9 cellular contexts compared by ENCODE assay signal in the genomic region with DNA sequence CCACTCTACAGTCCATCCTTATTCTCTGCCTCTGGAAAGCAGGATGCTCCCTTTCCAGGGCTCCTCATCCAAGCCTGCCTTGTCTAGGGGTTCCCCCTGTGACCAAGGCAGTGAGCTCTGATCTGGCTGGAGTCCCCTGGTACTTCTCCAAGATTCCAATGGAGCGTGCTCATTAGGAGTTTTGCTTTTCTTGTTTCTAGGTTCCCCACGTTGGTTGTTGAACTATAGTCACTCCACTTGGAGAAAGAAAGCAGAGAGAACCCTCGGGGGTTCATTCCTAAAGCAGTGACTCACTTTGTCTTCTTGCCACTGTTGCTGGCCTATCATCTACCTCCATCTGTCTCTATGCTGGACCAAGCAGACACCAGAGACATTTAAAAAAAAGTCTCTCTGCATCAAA.
A peak's percentile ranks its signal among the peaks of the same experiment; 100 is the strongest.
DNase-seq lines count a peak whose midpoint lies in the region; ATAC-seq, FAIRE-seq and TF ChIP-seq lines count a peak whose summit lies in the region.
"Had no signal": no experiment of that assay in that cellular context is flagged by ENCODE, and none has a peak within 500 bp of the region (broad histone marks: within the 10 kb centered on the region; RNA-seq: fewer than 3 reads in every experiment).

No MANE protein-coding gene starts in this region.

- no peak overlapping the region for H3K4me3 ChIP-seq in brain microvascular endothelial cell (ENCODE audit: low read depth, low read length)
- no peak overlapping the region for H3K4me3 ChIP-seq in stomach smooth muscle (ENCODE audit: low read length in 2 of 2)
- no peak overlapping the region for H3K4me3 ChIP-seq in CD8-positive, alpha-beta memory T cell (ENCODE audit: low read length)
- H3K4me3 ChIP-seq: SK-N-MC had no signal

- ATAC-seq in WTC11, result no peak
- ATAC-seq in activated T-helper 17 cell treated with anti-CD3 and anti-CD28 coated beads, Interleukin-2, amount 50 U/mL, for 72 hours (replicated peaks), result no peak

- H3K27ac ChIP-seq in brain microvascular endothelial cell, result peak overlapping the region; percentile 13
- H3K27ac ChIP-seq in stomach smooth muscle (ENCODE audit: low read length), result peak overlapping the region; percentile 59
- H3K27ac ChIP-seq in CD8-positive, alpha-beta memory T cell (ENCODE audit: low read depth, low read length), result no peak overlapping the region
- H3K27ac ChIP-seq: SK-N-MC had no signal

- H3K9me3 ChIP-seq in stomach smooth muscle (ENCODE audit: control insufficient read depth in 2 of 2, low read length in 2 of 2), result no peaks in the 10 kb centered on the region
- no peaks in the 10 kb centered on the region for H3K9me3 ChIP-seq in CD8-positive, alpha-beta memory T cell (ENCODE audit: low read length)

- H3K9me3 Mint-ChIP-seq in WTC11, result no peaks in the 10 kb centered on the region
- no peaks in the 10 kb centered on the region for H3K9me3 Mint-ChIP-seq in CD8-positive, alpha-beta memory T cell
- H3K9me3 Mint-ChIP-seq in activated T-helper 17 cell treated with anti-CD3 and anti-CD28 coated beads, Interleukin-2, amount 50 U/mL, for 72 hours, result no peaks in the 10 kb centered on the region

- peaks cover 16% of the 10 kb centered on the region for H3K4me1 ChIP-seq in stomach smooth muscle (ENCODE audit: control insufficient read depth, insufficient read depth, low read length)
- H3K4me1 ChIP-seq in CD8-positive, alpha-beta memory T cell (ENCODE audit: insufficient read depth, low read length), result no peaks in the 10 kb centered on the region

- in situ Hi-C loops in brain microvascular endothelial cell (cut with HindIII; ENCODE audit: low pct_ligation_motif_present, low sequenced_read_pairs), result no loop called here

- H3K4me3 Mint-ChIP-seq in WTC11, result no peak overlapping the region
- no peak overlapping the region for H3K4me3 Mint-ChIP-seq in CD8-positive, alpha-beta memory T cell
- H3K4me3 Mint-ChIP-seq in activated T-helper 17 cell treated with anti-CD3 and anti-CD28 coated beads, Interleukin-2, amount 50 U/mL, for 72 hours, result no peak overlapping the region

- no peak for TF ChIP-seq POLR2A in H54 (IDR thresholded peaks at IDR 0.05; ENCODE audit: low read depth, low read length)

- H3K36me3 Mint-ChIP-seq in WTC11, result no peaks in the 10 kb centered on the region
- no peaks in the 10 kb centered on the region for H3K36me3 Mint-ChIP-seq in CD8-positive, alpha-beta memory T cell
- no peaks in the 10 kb centered on the region for H3K36me3 Mint-ChIP-seq in activated T-helper 17 cell treated with anti-CD3 and anti-CD28 coated beads, Interleukin-2, amount 50 U/mL, for 72 hours (ENCODE audit: low read depth)

- no peak overlapping the region for H3K27ac Mint-ChIP-seq in WTC11
- peak overlapping the region in 1 of 8 donors; percentile 11 for H3K27ac Mint-ChIP-seq in CD8-positive, alpha-beta memory T cell
- H3K27ac Mint-ChIP-seq in activated T-helper 17 cell treated with anti-CD3 and anti-CD28 coated beads, Interleukin-2, amount 50 U/mL, for 72 hours, result no peak overlapping the region

- TF ChIP-seq CTCF in brain microvascular endothelial cell (IDR thresholded peaks at IDR 0.05; ENCODE audit: low read depth, low read length, missing control alignments) (no peak), WTC11 (IDR thresholded peaks at IDR 0.05) (no peak)

- H3K9ac ChIP-seq in stomach smooth muscle (ENCODE audit: low read length in 2 of 2), result no peak overlapping the region

- POLR2A ChIA-PET in WTC11 (lab: Charles Lee), result no interaction called here
- POLR2A ChIA-PET in CD8-positive, alpha-beta memory T cell (lab: Charles Lee), result no interaction called here

- CTCF ChIA-PET in WTC11 (lab: Charles Lee), result no interaction called here
- CTCF ChIA-PET in CD8-positive, alpha-beta memory T cell (lab: Charles Lee), result no interaction called here

- peak; percentile 98 for FAIRE-seq in H54 (lab: Jason Lieb, UNC)

- peak; percentile 89 for DNase-seq in H54 (ENCODE audit: insufficient read length, low spot score)
- peak; percentile 96 for DNase-seq in brain microvascular endothelial cell
- DNase-seq in iris pigment epithelial cell (ENCODE audit: low read depth), result peak; percentile 95
- no peak for DNase-seq in NCI-H1436 treated with DMSO at 0.1 percent for 48 hours (lab: John Stamatoyannopoulos, UW)
- no peak for DNase-seq in WTC11 (ENCODE audit: low spot score)
- DNase-seq in CD8-positive, alpha-beta memory T cell, result no peak

- H3K27me3 Mint-ChIP-seq in WTC11 (ENCODE audit: low read depth), result peaks cover 4% of the 10 kb centered on the region; the same call in 1 of the 2 replicates
- H3K27me3 Mint-ChIP-seq in CD8-positive, alpha-beta memory T cell, result peaks cover 6% of the 10 kb centered on the region in 2 donors
- H3K27me3 Mint-ChIP-seq in activated T-helper 17 cell treated with anti-CD3 and anti-CD28 coated beads, Interleukin-2, amount 50 U/mL, for 72 hours, result peaks cover 7% of the 10 kb centered on the region

- H3K4me1 Mint-ChIP-seq in WTC11, result peaks cover 7% of the 10 kb centered on the region
- H3K4me1 Mint-ChIP-seq in CD8-positive, alpha-beta memory T cell, result no peaks in the 10 kb centered on the region
- no peaks in the 10 kb centered on the region for H3K4me1 Mint-ChIP-seq in activated T-helper 17 cell treated with anti-CD3 and anti-CD28 coated beads, Interleukin-2, amount 50 U/mL, for 72 hours

- H3K36me3 ChIP-seq in brain microvascular endothelial cell (replicated peaks) (no peaks in the 10 kb centered on the region), stomach smooth muscle (ENCODE audit: control insufficient read depth in 2 of 2, insufficient read depth in 2 of 2, low read length in 2 of 2) (no peaks in the 10 kb centered on the region)
- H3K36me3 ChIP-seq in CD8-positive, alpha-beta memory T cell (ENCODE audit: insufficient read depth, low read length), result no peaks in the 10 kb centered on the region

- H3K27me3 ChIP-seq in brain microvascular endothelial cell (replicated peaks) (no peaks in the 10 kb centered on the region), stomach smooth muscle (ENCODE audit: control insufficient read depth in 1 of 2, insufficient read depth in 2 of 2, low read length in 2 of 2) (no peaks in the 10 kb centered on the region)
- H3K27me3 ChIP-seq in CD8-positive, alpha-beta memory T cell (ENCODE audit: insufficient read depth, low read length, poor library complexity, severe bottlenecking), result no peaks in the 10 kb centered on the region

TF ChIP-seq in WTC11, 78 proteins besides CTCF, POLR2A, EP300 and RAD21:
- TF ChIP-seq CREB1 (CRISPR knock-in tag; IDR thresholded peaks at IDR 0.05) (no peak), RELA (CRISPR knock-in tag; IDR thresholded peaks at IDR 0.05; ENCODE audit: borderline replicate concordance) (no peak), RORB (CRISPR knock-in tag; IDR thresholded peaks at IDR 0.05) (no peak), ELF4 (CRISPR knock-in tag; IDR thresholded peaks at IDR 0.05; ENCODE audit: low read depth) (no peak), GABPB1 (CRISPR knock-in tag; IDR thresholded peaks at IDR 0.05) (no peak), ZNF232 (CRISPR knock-in tag; IDR thresholded peaks at IDR 0.05) (no peak), GTF2I (CRISPR knock-in tag; conservative IDR thresholded peaks at IDR 0.05) (no peak), ZNF317 (CRISPR knock-in tag; IDR thresholded peaks at IDR 0.05; ENCODE audit: borderline replicate concordance, low read depth) (no peak), ZNF423 (CRISPR knock-in tag; IDR thresholded peaks at IDR 0.05) (no peak), ZNF219 (CRISPR knock-in tag; IDR thresholded peaks at IDR 0.05; ENCODE audit: borderline replicate concordance) (no peak), ESRRA (CRISPR knock-in tag; IDR thresholded peaks at IDR 0.05; ENCODE audit: borderline replicate concordance) (no peak), SMAD4 (CRISPR knock-in tag; IDR thresholded peaks at IDR 0.05) (no peak)
- TF ChIP-seq, protein P1, sequence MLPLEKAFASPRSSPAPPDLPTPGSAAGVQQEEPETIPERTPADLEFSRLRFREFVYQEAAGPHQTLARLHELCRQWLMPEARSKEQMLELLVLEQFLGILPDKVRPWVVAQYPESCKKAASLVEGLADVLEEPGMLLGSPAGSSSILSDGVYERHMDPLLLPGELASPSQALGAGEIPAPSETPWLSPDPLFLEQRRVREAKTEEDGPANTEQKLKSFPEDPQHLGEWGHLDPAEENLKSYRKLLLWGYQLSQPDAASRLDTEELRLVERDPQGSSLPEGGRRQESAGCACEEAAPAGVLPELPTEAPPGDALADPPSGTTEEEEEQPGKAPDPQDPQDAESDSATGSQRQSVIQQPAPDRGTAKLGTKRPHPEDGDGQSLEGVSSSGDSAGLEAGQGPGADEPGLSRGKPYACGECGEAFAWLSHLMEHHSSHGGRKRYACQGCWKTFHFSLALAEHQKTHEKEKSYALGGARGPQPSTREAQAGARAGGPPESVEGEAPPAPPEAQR (CRISPR knock-in tag; IDR thresholded peaks at IDR 0.05), result no peak

Comparison
In these comparisons a context has a peak if more than half of its experiments do, and no peak if none do; other contexts are left out.
1. DNase-seq: peak in H54 (single experiment), brain microvascular endothelial cell (single experiment) and iris pigment epithelial cell (single experiment); none in NCI-H1436 treated with DMSO at 0.1 percent for 48 hours (single experiment), WTC11 (single experiment) and CD8-positive, alpha-beta memory T cell (0 of 5).